In the genomic region with DNA sequence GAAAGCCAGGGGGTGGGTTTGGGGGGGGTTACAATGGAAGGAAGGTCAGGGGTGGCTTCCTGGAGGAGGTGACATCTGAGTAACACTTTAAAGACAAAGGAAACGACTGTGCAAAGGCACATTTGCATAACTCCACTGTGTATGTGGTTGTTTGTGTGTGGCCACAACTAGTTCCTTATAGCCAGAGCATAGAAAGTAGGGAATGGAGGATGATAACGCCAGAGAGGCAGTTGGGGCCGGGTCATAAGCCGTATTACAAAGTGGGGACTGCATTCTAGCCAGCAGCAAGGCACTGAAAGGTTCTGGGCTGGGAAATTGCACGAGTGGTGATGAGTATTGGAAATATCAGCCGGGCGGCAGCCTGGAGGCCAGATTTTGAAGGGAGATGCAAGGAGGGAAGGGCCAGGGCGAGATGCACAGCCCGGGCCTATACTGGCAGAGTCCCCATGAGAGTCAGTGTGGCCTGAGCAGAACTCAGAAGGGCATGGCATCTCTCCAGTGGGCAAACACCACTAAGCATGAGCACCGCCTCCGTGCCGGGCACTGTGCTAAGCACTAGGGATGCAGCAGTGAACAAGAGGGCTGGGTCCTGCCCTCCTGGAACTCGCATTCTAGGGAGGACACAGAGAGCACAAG, we compare ENCODE assay signal across 2 cellular contexts.
TF ChIP-seq lines count a peak whose summit lies in the region.

No MANE protein-coding gene starts in this region.

TF ChIP-seq in GM23338, 12 proteins besides CTCF, POLR2A, EP300 and RAD21 (continued from another document):
- TF ChIP-seq, protein P1, sequence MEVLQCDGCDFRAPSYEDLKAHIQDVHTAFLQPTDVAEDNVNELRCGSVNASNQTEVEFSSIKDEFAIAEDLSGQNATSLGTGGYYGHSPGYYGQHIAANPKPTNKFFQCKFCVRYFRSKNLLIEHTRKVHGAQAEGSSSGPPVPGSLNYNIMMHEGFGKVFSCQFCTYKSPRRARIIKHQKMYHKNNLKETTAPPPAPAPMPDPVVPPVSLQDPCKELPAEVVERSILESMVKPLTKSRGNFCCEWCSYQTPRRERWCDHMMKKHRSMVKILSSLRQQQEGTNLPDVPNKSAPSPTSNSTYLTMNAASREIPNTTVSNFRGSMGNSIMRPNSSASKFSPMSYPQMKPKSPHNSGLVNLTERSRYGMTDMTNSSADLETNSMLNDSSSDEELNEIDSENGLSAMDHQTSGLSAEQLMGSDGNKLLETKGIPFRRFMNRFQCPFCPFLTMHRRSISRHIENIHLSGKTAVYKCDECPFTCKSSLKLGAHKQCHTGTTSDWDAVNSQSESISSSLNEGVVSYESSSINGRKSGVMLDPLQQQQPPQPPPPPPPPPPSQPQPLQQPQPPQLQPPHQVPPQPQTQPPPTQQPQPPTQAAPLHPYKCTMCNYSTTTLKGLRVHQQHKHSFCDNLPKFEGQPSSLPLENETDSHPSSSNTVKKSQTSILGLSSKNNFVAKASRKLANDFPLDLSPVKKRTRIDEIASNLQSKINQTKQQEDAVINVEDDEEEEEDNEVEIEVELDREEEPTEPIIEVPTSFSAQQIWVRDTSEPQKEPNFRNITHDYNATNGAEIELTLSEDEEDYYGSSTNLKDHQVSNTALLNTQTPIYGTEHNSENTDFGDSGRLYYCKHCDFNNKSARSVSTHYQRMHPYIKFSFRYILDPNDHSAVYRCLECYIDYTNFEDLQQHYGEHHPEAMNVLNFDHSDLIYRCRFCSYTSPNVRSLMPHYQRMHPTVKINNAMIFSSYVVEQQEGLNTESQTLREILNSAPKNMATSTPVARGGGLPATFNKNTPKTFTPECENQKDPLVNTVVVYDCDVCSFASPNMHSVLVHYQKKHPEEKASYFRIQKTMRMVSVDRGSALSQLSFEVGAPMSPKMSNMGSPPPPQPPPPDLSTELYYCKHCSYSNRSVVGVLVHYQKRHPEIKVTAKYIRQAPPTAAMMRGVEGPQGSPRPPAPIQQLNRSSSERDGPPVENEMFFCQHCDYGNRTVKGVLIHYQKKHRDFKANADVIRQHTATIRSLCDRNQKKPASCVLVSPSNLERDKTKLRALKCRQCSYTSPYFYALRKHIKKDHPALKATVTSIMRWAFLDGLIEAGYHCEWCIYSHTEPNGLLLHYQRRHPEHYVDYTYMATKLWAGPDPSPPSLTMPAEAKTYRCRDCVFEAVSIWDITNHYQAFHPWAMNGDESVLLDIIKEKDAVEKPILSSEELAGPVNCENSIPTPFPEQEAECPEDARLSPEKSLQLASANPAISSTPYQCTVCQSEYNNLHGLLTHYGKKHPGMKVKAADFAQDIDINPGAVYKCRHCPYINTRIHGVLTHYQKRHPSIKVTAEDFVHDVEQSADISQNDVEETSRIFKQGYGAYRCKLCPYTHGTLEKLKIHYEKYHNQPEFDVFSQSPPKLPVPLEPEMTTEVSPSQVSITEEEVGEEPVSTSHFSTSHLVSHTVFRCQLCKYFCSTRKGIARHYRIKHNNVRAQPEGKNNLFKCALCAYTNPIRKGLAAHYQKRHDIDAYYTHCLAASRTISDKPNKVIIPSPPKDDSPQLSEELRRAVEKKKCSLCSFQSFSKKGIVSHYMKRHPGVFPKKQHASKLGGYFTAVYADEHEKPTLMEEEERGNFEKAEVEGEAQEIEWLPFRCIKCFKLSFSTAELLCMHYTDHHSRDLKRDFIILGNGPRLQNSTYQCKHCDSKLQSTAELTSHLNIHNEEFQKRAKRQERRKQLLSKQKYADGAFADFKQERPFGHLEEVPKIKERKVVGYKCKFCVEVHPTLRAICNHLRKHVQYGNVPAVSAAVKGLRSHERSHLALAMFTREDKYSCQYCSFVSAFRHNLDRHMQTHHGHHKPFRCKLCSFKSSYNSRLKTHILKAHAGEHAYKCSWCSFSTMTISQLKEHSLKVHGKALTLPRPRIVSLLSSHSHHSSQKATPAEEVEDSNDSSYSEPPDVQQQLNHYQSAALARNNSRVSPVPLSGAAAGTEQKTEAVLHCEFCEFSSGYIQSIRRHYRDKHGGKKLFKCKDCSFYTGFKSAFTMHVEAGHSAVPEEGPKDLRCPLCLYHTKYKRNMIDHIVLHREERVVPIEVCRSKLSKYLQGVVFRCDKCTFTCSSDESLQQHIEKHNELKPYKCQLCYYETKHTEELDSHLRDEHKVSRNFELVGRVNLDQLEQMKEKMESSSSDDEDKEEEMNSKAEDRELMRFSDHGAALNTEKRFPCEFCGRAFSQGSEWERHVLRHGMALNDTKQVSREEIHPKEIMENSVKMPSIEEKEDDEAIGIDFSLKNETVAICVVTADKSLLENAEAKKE (CRISPR knock-in tag; IDR thresholded peaks at IDR 0.05): no peak

TF ChIP-seq in HepG2, 621 proteins besides CTCF, POLR2A, EP300 and RAD21 (continued from another document):
- TF ChIP-seq, protein P2, sequence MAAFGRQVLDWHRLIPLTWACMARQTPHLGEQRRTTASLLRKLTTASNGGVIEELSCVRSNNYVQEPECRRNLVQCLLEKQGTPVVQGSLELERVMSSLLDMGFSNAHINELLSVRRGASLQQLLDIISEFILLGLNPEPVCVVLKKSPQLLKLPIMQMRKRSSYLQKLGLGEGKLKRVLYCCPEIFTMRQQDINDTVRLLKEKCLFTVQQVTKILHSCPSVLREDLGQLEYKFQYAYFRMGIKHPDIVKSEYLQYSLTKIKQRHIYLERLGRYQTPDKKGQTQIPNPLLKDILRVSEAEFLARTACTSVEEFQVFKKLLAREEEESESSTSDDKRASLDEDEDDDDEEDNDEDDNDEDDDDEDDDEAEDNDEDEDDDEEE (CRISPR knock-in tag; IDR thresholded peaks at IDR 0.05): peak; percentile 79; the same call in 1 of the 2 replicates
- TF ChIP-seq ZNF337 (CRISPR knock-in tag; IDR thresholded peaks at IDR 0.05; ENCODE audit: borderline replicate concordance, low read depth) (peak; percentile 65; the same call in 1 of the 2 replicates), ZNF557 (CRISPR knock-in tag; IDR thresholded peaks at IDR 0.05) (0 out of 2 replicates have a peak, but pooled peaks have one; percentile 0), HOXA9 (CRISPR knock-in tag; IDR thresholded peaks at IDR 0.05; ENCODE audit: borderline replicate concordance) (peak; percentile 1; the same call in 1 of the 2 replicates), ZNF350 (CRISPR knock-in tag; IDR thresholded peaks at IDR 0.05; ENCODE audit: borderline replicate concordance, low read depth) (no peak), ZNF263 (CRISPR knock-in tag; IDR thresholded peaks at IDR 0.05) (0 out of 2 replicates have a peak, but pooled peaks have one; percentile 44), MXI1 (IDR thresholded peaks at IDR 0.05; ENCODE audit: borderline replicate concordance, low read depth, low read length) (no peak), ZSCAN21 (CRISPR knock-in tag; IDR thresholded peaks at IDR 0.05; ENCODE audit: borderline replicate concordance) (peak; percentile 98), GATA4 (IDR thresholded peaks at IDR 0.05; ENCODE audit: borderline replicate concordance, low read depth) (0 out of 2 replicates have a peak, but pooled peaks have one; percentile 37), ZNF709 (CRISPR knock-in tag; IDR thresholded peaks at IDR 0.05) (0 out of 2 replicates have a peak, but pooled peaks have one; percentile 16), GLI4 (CRISPR knock-in tag; IDR thresholded peaks at IDR 0.05; ENCODE audit: borderline replicate concordance) (0 out of 2 replicates have a peak, but pooled peaks have one; percentile 42), HHEX (CRISPR knock-in tag; IDR thresholded peaks at IDR 0.05) (0 out of 2 replicates have a peak, but pooled peaks have one; percentile 35), SNAPC2 (CRISPR knock-in tag; IDR thresholded peaks at IDR 0.05) (peak; percentile 20; the same call in 1 of the 2 replicates), NFE2L1 (CRISPR knock-in tag; IDR thresholded peaks at IDR 0.05; ENCODE audit: borderline replicate concordance) (no peak), ZBTB20 (CRISPR knock-in tag; IDR thresholded peaks at IDR 0.05; ENCODE audit: borderline replicate concordance, low read depth) (peak; percentile 45; the same call in 1 of the 2 replicates), KLF13 (CRISPR knock-in tag; IDR thresholded peaks at IDR 0.05) (no peak)
- TF ChIP-seq, protein P3, sequence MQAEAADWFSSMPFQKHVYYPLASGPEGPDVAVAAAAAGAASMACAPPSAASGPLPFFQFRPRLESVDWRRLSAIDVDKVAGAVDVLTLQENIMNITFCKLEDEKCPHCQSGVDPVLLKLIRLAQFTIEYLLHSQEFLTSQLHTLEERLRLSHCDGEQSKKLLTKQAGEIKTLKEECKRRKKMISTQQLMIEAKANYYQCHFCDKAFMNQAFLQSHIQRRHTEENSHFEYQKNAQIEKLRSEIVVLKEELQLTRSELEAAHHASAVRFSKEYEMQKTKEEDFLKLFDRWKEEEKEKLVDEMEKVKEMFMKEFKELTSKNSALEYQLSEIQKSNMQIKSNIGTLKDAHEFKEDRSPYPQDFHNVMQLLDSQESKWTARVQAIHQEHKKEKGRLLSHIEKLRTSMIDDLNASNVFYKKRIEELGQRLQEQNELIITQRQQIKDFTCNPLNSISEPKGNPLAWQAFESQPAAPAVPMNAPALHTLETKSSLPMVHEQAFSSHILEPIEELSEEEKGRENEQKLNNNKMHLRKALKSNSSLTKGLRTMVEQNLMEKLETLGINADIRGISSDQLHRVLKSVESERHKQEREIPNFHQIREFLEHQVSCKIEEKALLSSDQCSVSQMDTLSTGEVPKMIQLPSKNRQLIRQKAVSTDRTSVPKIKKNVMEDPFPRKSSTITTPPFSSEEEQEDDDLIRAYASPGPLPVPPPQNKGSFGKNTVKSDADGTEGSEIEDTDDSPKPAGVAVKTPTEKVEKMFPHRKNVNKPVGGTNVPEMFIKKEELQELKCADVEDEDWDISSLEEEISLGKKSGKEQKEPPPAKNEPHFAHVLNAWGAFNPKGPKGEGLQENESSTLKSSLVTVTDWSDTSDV (CRISPR knock-in tag; IDR thresholded peaks at IDR 0.05): 0 out of 2 replicates have a peak, but pooled peaks have one; percentile 16
- TF ChIP-seq, protein P4, sequence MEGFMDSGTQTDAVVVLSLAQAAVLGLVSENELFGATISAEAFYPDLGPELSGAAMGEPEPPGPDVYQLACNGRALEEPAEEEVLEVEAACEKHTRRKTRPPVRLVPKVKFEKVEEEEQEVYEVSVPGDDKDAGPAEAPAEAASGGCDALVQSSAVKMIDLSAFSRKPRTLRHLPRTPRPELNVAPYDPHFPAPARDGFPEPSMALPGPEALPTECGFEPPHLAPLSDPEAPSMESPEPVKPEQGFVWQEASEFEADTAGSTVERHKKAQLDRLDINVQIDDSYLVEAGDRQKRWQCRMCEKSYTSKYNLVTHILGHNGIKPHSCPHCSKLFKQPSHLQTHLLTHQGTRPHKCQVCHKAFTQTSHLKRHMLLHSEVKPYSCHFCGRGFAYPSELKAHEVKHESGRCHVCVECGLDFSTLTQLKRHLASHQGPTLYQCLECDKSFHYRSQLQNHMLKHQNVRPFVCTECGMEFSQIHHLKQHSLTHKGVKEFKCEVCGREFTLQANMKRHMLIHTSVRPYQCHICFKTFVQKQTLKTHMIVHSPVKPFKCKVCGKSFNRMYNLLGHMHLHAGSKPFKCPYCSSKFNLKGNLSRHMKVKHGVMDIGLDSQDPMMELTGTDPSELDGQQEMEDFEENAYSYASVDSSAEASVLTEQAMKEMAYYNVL (CRISPR knock-in tag; IDR thresholded peaks at IDR 0.05; ENCODE audit: borderline replicate concordance): no peak
- TF ChIP-seq, protein P5, sequence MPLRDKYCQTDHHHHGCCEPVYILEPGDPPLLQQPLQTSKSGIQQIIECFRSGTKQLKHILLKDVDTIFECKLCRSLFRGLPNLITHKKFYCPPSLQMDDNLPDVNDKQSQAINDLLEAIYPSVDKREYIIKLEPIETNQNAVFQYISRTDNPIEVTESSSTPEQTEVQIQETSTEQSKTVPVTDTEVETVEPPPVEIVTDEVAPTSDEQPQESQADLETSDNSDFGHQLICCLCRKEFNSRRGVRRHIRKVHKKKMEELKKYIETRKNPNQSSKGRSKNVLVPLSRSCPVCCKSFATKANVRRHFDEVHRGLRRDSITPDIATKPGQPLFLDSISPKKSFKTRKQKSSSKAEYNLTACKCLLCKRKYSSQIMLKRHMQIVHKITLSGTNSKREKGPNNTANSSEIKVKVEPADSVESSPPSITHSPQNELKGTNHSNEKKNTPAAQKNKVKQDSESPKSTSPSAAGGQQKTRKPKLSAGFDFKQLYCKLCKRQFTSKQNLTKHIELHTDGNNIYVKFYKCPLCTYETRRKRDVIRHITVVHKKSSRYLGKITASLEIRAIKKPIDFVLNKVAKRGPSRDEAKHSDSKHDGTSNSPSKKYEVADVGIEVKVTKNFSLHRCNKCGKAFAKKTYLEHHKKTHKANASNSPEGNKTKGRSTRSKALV (CRISPR knock-in tag; IDR thresholded peaks at IDR 0.05): peak; percentile 17; the same call in 1 of the 2 replicates
- TF ChIP-seq, protein P6, sequence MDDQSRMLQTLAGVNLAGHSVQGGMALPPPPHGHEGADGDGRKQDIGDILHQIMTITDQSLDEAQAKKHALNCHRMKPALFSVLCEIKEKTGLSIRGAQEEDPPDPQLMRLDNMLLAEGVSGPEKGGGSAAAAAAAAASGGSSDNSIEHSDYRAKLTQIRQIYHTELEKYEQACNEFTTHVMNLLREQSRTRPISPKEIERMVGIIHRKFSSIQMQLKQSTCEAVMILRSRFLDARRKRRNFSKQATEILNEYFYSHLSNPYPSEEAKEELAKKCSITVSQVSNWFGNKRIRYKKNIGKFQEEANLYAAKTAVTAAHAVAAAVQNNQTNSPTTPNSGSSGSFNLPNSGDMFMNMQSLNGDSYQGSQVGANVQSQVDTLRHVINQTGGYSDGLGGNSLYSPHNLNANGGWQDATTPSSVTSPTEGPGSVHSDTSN (CRISPR knock-in tag; IDR thresholded peaks at IDR 0.05; ENCODE audit: borderline replicate concordance): no peak
- TF ChIP-seq, protein P7, sequence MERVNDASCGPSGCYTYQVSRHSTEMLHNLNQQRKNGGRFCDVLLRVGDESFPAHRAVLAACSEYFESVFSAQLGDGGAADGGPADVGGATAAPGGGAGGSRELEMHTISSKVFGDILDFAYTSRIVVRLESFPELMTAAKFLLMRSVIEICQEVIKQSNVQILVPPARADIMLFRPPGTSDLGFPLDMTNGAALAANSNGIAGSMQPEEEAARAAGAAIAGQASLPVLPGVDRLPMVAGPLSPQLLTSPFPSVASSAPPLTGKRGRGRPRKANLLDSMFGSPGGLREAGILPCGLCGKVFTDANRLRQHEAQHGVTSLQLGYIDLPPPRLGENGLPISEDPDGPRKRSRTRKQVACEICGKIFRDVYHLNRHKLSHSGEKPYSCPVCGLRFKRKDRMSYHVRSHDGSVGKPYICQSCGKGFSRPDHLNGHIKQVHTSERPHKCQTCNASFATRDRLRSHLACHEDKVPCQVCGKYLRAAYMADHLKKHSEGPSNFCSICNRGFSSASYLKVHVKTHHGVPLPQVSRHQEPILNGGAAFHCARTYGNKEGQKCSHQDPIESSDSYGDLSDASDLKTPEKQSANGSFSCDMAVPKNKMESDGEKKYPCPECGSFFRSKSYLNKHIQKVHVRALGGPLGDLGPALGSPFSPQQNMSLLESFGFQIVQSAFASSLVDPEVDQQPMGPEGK (CRISPR knock-in tag; IDR thresholded peaks at IDR 0.05): no peak
- TF ChIP-seq, protein P8, sequence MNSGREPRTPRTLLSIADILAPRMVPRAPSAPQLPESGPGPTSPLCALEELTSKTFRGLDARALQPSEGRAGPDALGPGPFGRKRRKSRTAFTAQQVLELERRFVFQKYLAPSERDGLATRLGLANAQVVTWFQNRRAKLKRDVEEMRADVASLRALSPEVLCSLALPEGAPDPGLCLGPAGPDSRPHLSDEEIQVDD (CRISPR knock-in tag; IDR thresholded peaks at IDR 0.05; ENCODE audit: borderline replicate concordance): peak; percentile 65; the same call in 1 of the 2 replicates
